Comparison of ENCODE assay signal across 6 cellular contexts in genomic region chr2:87575138-87575537, GRCh38.
A peak's percentile ranks its signal among the peaks of the same experiment; 100 is the strongest.
DNase-seq lines count a peak whose midpoint lies in the region; ATAC-seq and TF ChIP-seq lines count a peak whose summit lies in the region.
"Not testable (repeated sequence)": the region's sequence is repeated elsewhere in the genome, so short reads cannot be mapped to it uniquely, and the experiment has no call there.

No MANE protein-coding gene starts in this region.

- intact Hi-C loops in CD8-positive, alpha-beta T cell (cut with DNase I, micrococcal nuclease); activated CD4-positive, alpha-beta memory T cell treated with anti-CD3 and anti-CD28 coated beads for 36 hours (cut with micrococcal nuclease): not testable (repeated sequence)

- not testable (repeated sequence) for H3K27me3 ChIP-seq in CD8-positive, alpha-beta T cell (ENCODE audit: insufficient read depth, low read length); Karpas-422 (ENCODE audit: low read length); cardiac muscle cell

- CTCF ChIA-PET in CD8-positive, alpha-beta T cell (lab: Charles Lee); activated CD4-positive, alpha-beta memory T cell treated with anti-CD3 and anti-CD28 coated beads for 36 hours (lab: Charles Lee): not testable (repeated sequence)

- H3K4me3 Mint-ChIP-seq in CD8-positive, alpha-beta T cell, result peak overlapping the region; percentile 8
- H3K4me3 Mint-ChIP-seq in activated CD4-positive, alpha-beta memory T cell treated with anti-CD3 and anti-CD28 coated beads for 36 hours, result peak overlapping the region; percentile 46
- not testable (repeated sequence) for H3K4me3 Mint-ChIP-seq in activated T-helper 17 cell treated with anti-CD3 and anti-CD28 coated beads, Interleukin-2, amount 50 U/mL, for 72 hours; activated naive CD8-positive, alpha-beta T cell treated with anti-CD3 and anti-CD28 coated beads, Interleukin-2, amount 10 ng/mL, durations not matched to agents 7 days and 5 days

- H3K9me3 Mint-ChIP-seq in CD8-positive, alpha-beta T cell; activated CD4-positive, alpha-beta memory T cell treated with anti-CD3 and anti-CD28 coated beads for 36 hours; activated T-helper 17 cell treated with anti-CD3 and anti-CD28 coated beads, Interleukin-2, amount 50 U/mL, for 72 hours; activated naive CD8-positive, alpha-beta T cell treated with anti-CD3 and anti-CD28 coated beads, Interleukin-2, amount 10 ng/mL, durations not matched to agents 7 days and 5 days: not testable (repeated sequence)

- H3K27me3 Mint-ChIP-seq in CD8-positive, alpha-beta T cell (ENCODE audit: low read depth); activated CD4-positive, alpha-beta memory T cell treated with anti-CD3 and anti-CD28 coated beads for 36 hours; activated T-helper 17 cell treated with anti-CD3 and anti-CD28 coated beads, Interleukin-2, amount 50 U/mL, for 72 hours; activated naive CD8-positive, alpha-beta T cell treated with anti-CD3 and anti-CD28 coated beads, Interleukin-2, amount 10 ng/mL, durations not matched to agents 7 days and 5 days: not testable (repeated sequence)

- H3K36me3 Mint-ChIP-seq in CD8-positive, alpha-beta T cell; activated CD4-positive, alpha-beta memory T cell treated with anti-CD3 and anti-CD28 coated beads for 36 hours; activated T-helper 17 cell treated with anti-CD3 and anti-CD28 coated beads, Interleukin-2, amount 50 U/mL, for 72 hours (ENCODE audit: low read depth); activated naive CD8-positive, alpha-beta T cell treated with anti-CD3 and anti-CD28 coated beads, Interleukin-2, amount 10 ng/mL, durations not matched to agents 7 days and 5 days: not testable (repeated sequence)

- not testable (repeated sequence) for H3K4me2 ChIP-seq in Karpas-422 (ENCODE audit: low read depth, low read length, poor library complexity, severe bottlenecking)

- H3K4me1 ChIP-seq in CD8-positive, alpha-beta T cell (ENCODE audit: insufficient read depth, low read length); Karpas-422 (ENCODE audit: low read length); cardiac muscle cell (ENCODE audit: low read depth): not testable (repeated sequence)

- POLR2A ChIA-PET in CD8-positive, alpha-beta T cell (lab: Charles Lee); activated CD4-positive, alpha-beta memory T cell treated with anti-CD3 and anti-CD28 coated beads for 36 hours (lab: Charles Lee); activated naive CD8-positive, alpha-beta T cell treated with anti-CD3 and anti-CD28 coated beads, Interleukin-2, amount 10 ng/mL, durations not matched to agents 7 days and 5 days (lab: Charles Lee): not testable (repeated sequence)

- H3K79me2 ChIP-seq in Karpas-422 (ENCODE audit: low read length), result not testable (repeated sequence)

- DNase-seq in CD8-positive, alpha-beta T cell; activated CD4-positive, alpha-beta memory T cell treated with anti-CD3 and anti-CD28 coated beads for 36 hours; activated naive CD8-positive, alpha-beta T cell treated with anti-CD3 and anti-CD28 coated beads, Interleukin-2, amount 10 ng/mL, durations not matched to agents 7 days and 5 days; cardiac muscle cell (ENCODE audit: low read depth in 1 of 2, low spot score in 1 of 2): not testable (repeated sequence)
- DNase-seq in Karpas-422, result peak; percentile 28

- not testable (repeated sequence) for H4K20me1 ChIP-seq in Karpas-422 (ENCODE audit: insufficient read depth, low read depth, low read length)

- not testable (repeated sequence) for H3K27ac ChIP-seq in CD8-positive, alpha-beta T cell (ENCODE audit: low read depth, low read length); Karpas-422 (ENCODE audit: low read length)
- H3K27ac ChIP-seq in cardiac muscle cell, result peak overlapping the region; percentile 51

- H3K27ac Mint-ChIP-seq in CD8-positive, alpha-beta T cell, result peak overlapping the region; percentile 62
- H3K27ac Mint-ChIP-seq in activated CD4-positive, alpha-beta memory T cell treated with anti-CD3 and anti-CD28 coated beads for 36 hours, result peak overlapping the region; percentile 54
- H3K27ac Mint-ChIP-seq in activated T-helper 17 cell treated with anti-CD3 and anti-CD28 coated beads, Interleukin-2, amount 50 U/mL, for 72 hours, result not testable (repeated sequence)
- peak overlapping the region; percentile 48 for H3K27ac Mint-ChIP-seq in activated naive CD8-positive, alpha-beta T cell treated with anti-CD3 and anti-CD28 coated beads, Interleukin-2, amount 10 ng/mL, durations not matched to agents 7 days and 5 days

- not testable (repeated sequence) for H3K9me2 ChIP-seq in Karpas-422 (replicated peaks; ENCODE audit: insufficient read depth, low read length)

- not testable (repeated sequence) for H3K4me3 ChIP-seq in CD8-positive, alpha-beta T cell (ENCODE audit: low read depth, low read length); Karpas-422 (ENCODE audit: low read length); cardiac muscle cell

- not testable (repeated sequence) for H2AFZ ChIP-seq in Karpas-422 (ENCODE audit: low read length)

- not testable (repeated sequence) for H3K4me1 Mint-ChIP-seq in CD8-positive, alpha-beta T cell (ENCODE audit: low read depth); activated CD4-positive, alpha-beta memory T cell treated with anti-CD3 and anti-CD28 coated beads for 36 hours (ENCODE audit: low read depth); activated T-helper 17 cell treated with anti-CD3 and anti-CD28 coated beads, Interleukin-2, amount 50 U/mL, for 72 hours; activated naive CD8-positive, alpha-beta T cell treated with anti-CD3 and anti-CD28 coated beads, Interleukin-2, amount 10 ng/mL, durations not matched to agents 7 days and 5 days

- ATAC-seq in CD8-positive, alpha-beta T cell; activated naive CD8-positive, alpha-beta T cell treated with anti-CD3 and anti-CD28 coated beads, Interleukin-2, amount 10 ng/mL, durations not matched to agents 7 days and 5 days (ENCODE audit: low read depth): not testable (repeated sequence)
- ATAC-seq in activated T-helper 17 cell treated with anti-CD3 and anti-CD28 coated beads, Interleukin-2, amount 50 U/mL, for 72 hours (replicated peaks), result peak; percentile 15

- H3K36me3 ChIP-seq in CD8-positive, alpha-beta T cell (ENCODE audit: insufficient read depth, low read length); Karpas-422 (ENCODE audit: insufficient read depth, low read length); cardiac muscle cell: not testable (repeated sequence)

- not testable (repeated sequence) for H3K9me3 ChIP-seq in CD8-positive, alpha-beta T cell (ENCODE audit: low read length); Karpas-422 (ENCODE audit: low read length); cardiac muscle cell (ENCODE audit: low read depth)

- not testable (repeated sequence) for H3K9ac ChIP-seq in Karpas-422 (ENCODE audit: low read length)

- not testable (repeated sequence) for TF ChIP-seq CTCF in CD8-positive, alpha-beta T cell (IDR thresholded peaks at IDR 0.05); cardiac muscle cell (IDR thresholded peaks at IDR 0.05; ENCODE audit: low read depth, low read length)
